ENCODE assay signal across 9 cellular contexts in the genomic region with DNA sequence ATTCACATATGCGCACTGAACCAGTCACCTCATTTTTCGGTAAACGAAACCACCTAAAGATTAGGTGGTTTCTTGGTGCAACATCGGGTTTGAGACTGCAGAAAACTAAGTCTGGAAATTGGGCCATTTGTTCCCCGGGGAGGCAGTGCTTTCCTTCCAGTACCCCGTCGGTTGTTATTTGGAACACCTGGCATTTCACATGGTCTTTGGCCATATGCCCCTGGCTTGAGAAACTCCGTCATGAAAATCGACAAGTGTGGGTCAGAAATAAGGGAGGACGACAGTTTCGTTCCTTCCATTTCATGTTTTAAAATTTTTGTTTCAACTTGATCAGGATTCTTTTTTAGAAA. TPM values are rescaled to one million over a fixed set of nuclear protein-coding genes. Genes with fewer than 3 reads are reported as not detected.
DNase-seq lines count a peak whose midpoint lies in the region; ATAC-seq and TF ChIP-seq lines count a peak whose summit lies in the region.
"Had no signal": no experiment of that assay in that cellular context is flagged by ENCODE, and none has a peak within 500 bp of the region (broad histone marks: within the 10 kb centered on the region; RNA-seq: fewer than 3 reads in every experiment).

No MANE protein-coding gene starts in this region.

- H3K4me1 ChIP-seq in heart left ventricle (peaks cover 0 to 35% (median 18%) of the 10 kb centered on the region in 12 donors), mucosa of stomach (ENCODE audit: control insufficient read depth, insufficient read depth, low read length) (peaks cover 8% of the 10 kb centered on the region), urinary bladder (ENCODE audit: insufficient read depth) (no peaks in the 10 kb centered on the region)

- H3K9me3 ChIP-seq in heart left ventricle (no peaks in the 10 kb centered on the region), mucosa of stomach (ENCODE audit: control insufficient read depth, low read length) (no peaks in the 10 kb centered on the region)

- peak overlapping the region; percentile 84 for H3K27ac Mint-ChIP-seq in dendritic cell treated with granulocyte-macrophage colony-stimulating factor and Interleukin-4, amounts not matched to agents 40 ng/mL and 50 ng/mL, for 4 days

- ATAC-seq in heart left ventricle (no peak), GM21619 (IDR thresholded peaks at IDR 0.05; ENCODE audit: unreplicated experiment) (no peak)

- H3K4me3 ChIP-seq in heart left ventricle (peak overlapping the region; percentile 42 to 74 (median 66)), mucosa of stomach (ENCODE audit: low read length) (peak overlapping the region; percentile 98), urinary bladder (ENCODE audit: low read depth, low read length) (peak overlapping the region; percentile 54)

- DNase-seq in heart left ventricle: peak in 3 of 5 donors; percentile 18 to 39 (median 37)
- no peak for DNase-seq in cardiac septum (ENCODE audit: low spot score)
- DNase-seq in GM19240 (ENCODE audit: insufficient read length, low spot score): no peak
- no peak for DNase-seq in foreskin melanocyte
- DNase-seq: DND-41 had no signal

- peak overlapping the region; percentile 70 to 91 (median 82) for H3K27ac ChIP-seq in heart left ventricle
- no peak overlapping the region for H3K27ac ChIP-seq in urinary bladder (ENCODE audit: low read depth)

- H3K9ac ChIP-seq in mucosa of stomach (ENCODE audit: low read length): peak overlapping the region; percentile 85

- TF ChIP-seq CTCF in heart left ventricle (IDR thresholded peaks at IDR 0.05): no peak

- H3K36me3 Mint-ChIP-seq in dendritic cell treated with granulocyte-macrophage colony-stimulating factor and Interleukin-4, amounts not matched to agents 40 ng/mL and 50 ng/mL, for 4 days (ENCODE audit: low read depth): peaks cover 26% of the 10 kb centered on the region

- no peak for TF ChIP-seq POLR2A in heart left ventricle (IDR thresholded peaks at IDR 0.05)

- H3K27me3 ChIP-seq in heart left ventricle (peaks cover 0 to 35% (median 0%) of the 10 kb centered on the region in 9 donors), mucosa of stomach (ENCODE audit: control insufficient read depth, insufficient read depth, low read length) (no peaks in the 10 kb centered on the region)

- H3K27me3 Mint-ChIP-seq in dendritic cell treated with granulocyte-macrophage colony-stimulating factor and Interleukin-4, amounts not matched to agents 40 ng/mL and 50 ng/mL, for 4 days: peaks cover 68% of the 10 kb centered on the region

- 35 to 38% (median 37%) methylated on average over 11 of the region's 11 CpGs for WGBS in heart left ventricle, 4 donors
- 35% methylated on average over 11 of the region's 11 CpGs for WGBS in urinary bladder

- peak overlapping the region; percentile 82 for H3K4me3 Mint-ChIP-seq in dendritic cell treated with granulocyte-macrophage colony-stimulating factor and Interleukin-4, amounts not matched to agents 40 ng/mL and 50 ng/mL, for 4 days

- intact Hi-C loops in heart left ventricle (cut with DNase I) (loop anchor here in 1 of 10 donors (5.0 kb wide), 1 partner anchor 47 kb away; no protein-coding TSS in a partner anchor), cardiac septum (cut with DNase I) (loop anchor here (5.0 kb wide), 1 partner anchor 47 kb away; no protein-coding TSS in a partner anchor)
- intact Hi-C loops in dendritic cell treated with granulocyte-macrophage colony-stimulating factor and Interleukin-4, amounts not matched to agents 40 ng/mL and 50 ng/mL, for 4 days (cut with micrococcal nuclease): loop anchor here (1.0 kb wide), 1 partner anchor 13 kb away; no protein-coding TSS in a partner anchor

- peaks cover 0 to 16% (median 0%) of the 10 kb centered on the region in 9 donors for H3K36me3 ChIP-seq in heart left ventricle
- no peaks in the 10 kb centered on the region for H3K36me3 ChIP-seq in mucosa of stomach (ENCODE audit: control insufficient read depth, insufficient read depth, low read length)
- H3K36me3 ChIP-seq in urinary bladder (ENCODE audit: insufficient read depth): no peaks in the 10 kb centered on the region

- no peaks in the 10 kb centered on the region for H3K9me3 Mint-ChIP-seq in dendritic cell treated with granulocyte-macrophage colony-stimulating factor and Interleukin-4, amounts not matched to agents 40 ng/mL and 50 ng/mL, for 4 days

- peaks cover 31% of the 10 kb centered on the region for H3K4me1 Mint-ChIP-seq in dendritic cell treated with granulocyte-macrophage colony-stimulating factor and Interleukin-4, amounts not matched to agents 40 ng/mL and 50 ng/mL, for 4 days (ENCODE audit: low read depth)

RNA-seq across cellular contexts. Expression of gene GATM, which starts 0.5 kb away (rescaled TPM):
- total RNA-seq in heart left ventricle: 100 to 1,000 TPM in 1 of 9 donors, 10 to 100 TPM in 8; 12.9 to 121 (median 29.7) TPM
- 1 to 10 TPM; 8.3 to 9.1 TPM for polyA plus RNA-seq in heart left ventricle
- total RNA-seq in cardiac septum: 40.0 TPM
- 83.8 TPM for total RNA-seq in urinary bladder
- 21.8 TPM for polyA plus RNA-seq in urinary bladder

Comparison
In these comparisons a context has a peak if more than half of its experiments do, and no peak if none do; other contexts are left out.
1. DNase-seq: peak in heart left ventricle (3 of 5); none in cardiac septum (single experiment), GM19240 (single experiment) and foreskin melanocyte (single experiment).
2. Peak in every context shown above with its lines, with median percentiles within 50 percentile points of each other: H3K4me3 ChIP-seq.